ENCODE assay signal across 8 cellular contexts in genomic region chr12:121793501-121793835, GRCh38. TPM values are rescaled to one million over a fixed set of nuclear protein-coding genes. Genes with fewer than 3 reads are reported as not detected.
DNase-seq lines count a peak whose midpoint lies in the region; ATAC-seq, FAIRE-seq and TF ChIP-seq lines count a peak whose summit lies in the region.

Gene RHOF, minus strand, starts transcription at chr12:121793688. Its CDS starts 55 bp downstream, at chr12:121793633.

- H3K27me3 Mint-ChIP-seq in Caco-2 (ENCODE audit: insufficient read depth, unreplicated experiment), result no peaks in the 10 kb centered on the region
- H3K27me3 Mint-ChIP-seq in activated CD4-positive, alpha-beta memory T cell treated with anti-CD3 and anti-CD28 coated beads, Interleukin-2, amount 10 ng/mL, durations not matched to agents 7 days and 5 days, result no peaks in the 10 kb centered on the region

- TF ChIP-seq POLR2A in IMR-90 (IDR thresholded peaks at IDR 0.05; ENCODE audit: low read depth, low read length), result no peak

- POLR2A ChIA-PET in Caco-2 (lab: Charles Lee), result interaction anchor here (1.3 to 1.9 kb wide), 3 partner anchors 10 to 18 kb away, joined by 3 to 17 read pairs (median 6); no protein-coding TSS in a partner anchor
- POLR2A ChIA-PET in IMR-90 (lab: Charles Lee; ENCODE audit: unreplicated experiment), result interaction anchor here (2.0 kb wide), 1 partner anchor 18 kb away, joined by 10 read pairs; no protein-coding TSS in a partner anchor
- POLR2A ChIA-PET in activated CD4-positive, alpha-beta memory T cell treated with anti-CD3 and anti-CD28 coated beads, Interleukin-2, amount 10 ng/mL, durations not matched to agents 7 days and 5 days (lab: Charles Lee), result interaction anchor here (0.6 to 32.8 kb wide), 10 partner anchors 6 to 1440 kb away, joined by 3 to 1170 read pairs (median 7); partner anchors contain the start of genes ORAI1, PSMD9, RHOF and SETD1B

- H3K4me2 ChIP-seq in IMR-90 (ENCODE audit: low read depth, low read length), result peak within 1 kb of the TSS; percentile 93

- H3K27me3 ChIP-seq in Caco-2 (replicated peaks; ENCODE audit: control insufficient read depth, insufficient read depth, low read length) (no peaks in the 10 kb centered on the region), IMR-90 (ENCODE audit: control insufficient read depth, insufficient read depth, low read length) (no peaks in the 10 kb centered on the region), neutrophil (no peaks in the 10 kb centered on the region)

- H3K9me3 Mint-ChIP-seq in Caco-2 (ENCODE audit: unreplicated experiment), result no peaks in the 10 kb centered on the region
- H3K9me3 Mint-ChIP-seq in activated CD4-positive, alpha-beta memory T cell treated with anti-CD3 and anti-CD28 coated beads, Interleukin-2, amount 10 ng/mL, durations not matched to agents 7 days and 5 days, result no peaks in the 10 kb centered on the region

- H3K4me1 Mint-ChIP-seq in Caco-2 (ENCODE audit: low read depth, unreplicated experiment), result peaks cover 28% of the 10 kb centered on the region
- H3K4me1 Mint-ChIP-seq in activated CD4-positive, alpha-beta memory T cell treated with anti-CD3 and anti-CD28 coated beads, Interleukin-2, amount 10 ng/mL, durations not matched to agents 7 days and 5 days, result peaks cover 60% of the 10 kb centered on the region

- TF ChIP-seq RAD21 in IMR-90 (IDR thresholded peaks at IDR 0.05; ENCODE audit: low read length), result no peak

- peaks cover 2 to 37% of the 10 kb centered on the region in 2 experiments; a peak in 3 of 4 replicates for H3K79me1 ChIP-seq in IMR-90 (ENCODE audit: low read depth in 1 of 2, low read length in 2 of 2)

- H2AK5ac ChIP-seq in IMR-90 (ENCODE audit: low read depth, low read length), result peak within 1 kb of the TSS; percentile 69

- peak within 1 kb of the TSS; percentile 95 for H2AFZ ChIP-seq in IMR-90 (replicated peaks; ENCODE audit: low read length, poor library complexity)

- H3K36me3 ChIP-seq in Caco-2 (ENCODE audit: control insufficient read depth, insufficient read depth, low read length), result no peaks in the 10 kb centered on the region; the same call in none of the 2 replicates
- H3K36me3 ChIP-seq in IMR-90 (ENCODE audit: control insufficient read depth, insufficient read depth, low read length), result peaks cover 7% of the 10 kb centered on the region; the same call in 1 of the 2 replicates
- H3K36me3 ChIP-seq in neutrophil, result peaks cover 31% of the 10 kb centered on the region

- 1% methylated on average over 25 of the region's 31 CpGs; no CpG with 5 or more reads in 1 of the 2 experiments for WGBS in IMR-90 (ENCODE audit: extremely low coverage in 2 of 2, insufficient read length in 1 of 2), 2 experiments

- H3K18ac ChIP-seq in IMR-90 (ENCODE audit: low read depth, low read length), result no peak within 1 kb of the TSS

- peak within 1 kb of the TSS; percentile 55; the same call in 1 of the 2 replicates for H2BK120ac ChIP-seq in IMR-90 (ENCODE audit: low read depth, low read length)

- peak within 1 kb of the TSS; percentile 54 for H3K23ac ChIP-seq in IMR-90 (ENCODE audit: low read depth, low read length)

- in situ Hi-C loops in IMR-90 (cut with MboI; ENCODE audit: low sequenced_read_pairs), result no loop called here

- H2AK9ac ChIP-seq in IMR-90 (replicated peaks; ENCODE audit: low read depth, low read length, poor library complexity), result peak within 1 kb of the TSS; percentile 97

- no peak within 1 kb of the TSS for H3K56ac ChIP-seq in IMR-90 (ENCODE audit: extremely low read depth, insufficient read depth, low read length)

- dilution Hi-C loops in IMR-90 (cut with HindIII; ENCODE audit: low sequenced_read_pairs, unreplicated experiment), result no loop called here

- DNase-seq in Caco-2, result no peak
- no peak for DNase-seq in IMR-90
- DNase-seq in activated CD4-positive, alpha-beta memory T cell treated with anti-CD3 and anti-CD28 coated beads, Interleukin-2, amount 10 ng/mL, durations not matched to agents 7 days and 5 days, result peak; percentile 77
- DNase-seq in fibroblast of the aortic adventitia (ENCODE audit: low read depth), result no peak
- no peak for DNase-seq in D721Med (ENCODE audit: insufficient read length, low spot score)
- no peak for DNase-seq in HCEC 1CT

- H3K4me1 ChIP-seq in Caco-2 (peaks cover 54% of the 10 kb centered on the region), IMR-90 (ENCODE audit: control insufficient read depth, insufficient read depth, low read length) (peaks cover 21% of the 10 kb centered on the region), neutrophil (ENCODE audit: control insufficient read depth in 1 of 2, insufficient read depth in 1 of 2, low read depth in 1 of 2, low read length in 1 of 2) (peaks cover 82 to 86% of the 10 kb centered on the region in 2 experiments)

- FAIRE-seq in D721Med (lab: Jason Lieb, UNC), result no peak

- H3K9me3 ChIP-seq in Caco-2 (no peaks in the 10 kb centered on the region), IMR-90 (ENCODE audit: control insufficient read depth, insufficient read depth, low read length) (no peaks in the 10 kb centered on the region), neutrophil (no peaks in the 10 kb centered on the region)

- H3K9ac ChIP-seq in IMR-90 (ENCODE audit: low read depth, low read length), result peak within 1 kb of the TSS; percentile 31

- H2BK5ac ChIP-seq in IMR-90 (ENCODE audit: low read depth, low read length, poor library complexity, severe bottlenecking), result peak within 1 kb of the TSS; percentile 39

- H3K14ac ChIP-seq in IMR-90 (replicated peaks; ENCODE audit: low read depth, low read length), result peak within 1 kb of the TSS; percentile 61

- peak within 1 kb of the TSS; percentile 96 for H3K27ac Mint-ChIP-seq in Caco-2 (ENCODE audit: unreplicated experiment)
- peak within 1 kb of the TSS; percentile 99 for H3K27ac Mint-ChIP-seq in activated CD4-positive, alpha-beta memory T cell treated with anti-CD3 and anti-CD28 coated beads, Interleukin-2, amount 10 ng/mL, durations not matched to agents 7 days and 5 days

- H2BK15ac ChIP-seq in IMR-90 (ENCODE audit: low read depth, low read length), result no peak within 1 kb of the TSS; the same call in 2 of the 3 replicates

- peak within 1 kb of the TSS; percentile 17; the same call in 1 of the 2 replicates for H4K5ac ChIP-seq in IMR-90 (ENCODE audit: low read depth, low read length)

- 0 out of 2 replicates have a peak within 1 kb of the TSS, but pooled peaks have one; percentile 38 for H2BK20ac ChIP-seq in IMR-90 (ENCODE audit: low read depth, low read length)

- ATAC-seq in GM19463 (IDR thresholded peaks at IDR 0.05; ENCODE audit: unreplicated experiment) (peak; percentile 23), IMR-90 (ENCODE audit: low read depth) (peak; percentile 13)

- intact Hi-C loops in Caco-2 (cut with micrococcal nuclease; ENCODE audit: unreplicated experiment), result loop anchor here (5.0 kb wide), 1 partner anchor 211 kb away; the partner anchor contains the start of gene KDM2B
- intact Hi-C loops in IMR-90 (cut with micrococcal nuclease), result loop anchor here (5.0 to 10.0 kb wide), 2 partner anchors 81 to 239 kb away; partner anchors contain the start of gene TMEM120B

- TF ChIP-seq CTCF in Caco-2 (IDR thresholded peaks at IDR 0.05; ENCODE audit: insufficient read depth in 1 of 2, low read depth in 1 of 2, low read length in 1 of 2, severe bottlenecking in 1 of 2, unreplicated experiment in 1 of 2), result no peak
- no peak for TF ChIP-seq CTCF in IMR-90 (conservative IDR thresholded peaks at IDR 0.05; ENCODE audit: low read depth, low read length)
- TF ChIP-seq CTCF in fibroblast of the aortic adventitia (IDR thresholded peaks at IDR 0.05; ENCODE audit: insufficient read depth, low read length), result no peak
- no peak for TF ChIP-seq CTCF in neutrophil (IDR thresholded peaks at IDR 0.05)
- TF ChIP-seq CTCF in D721Med (IDR thresholded peaks at IDR 0.05; ENCODE audit: insufficient read depth, missing control alignments), result no peak

- CTCF ChIA-PET in Caco-2 (lab: Charles Lee) (interaction anchor here (0.7 to 6.6 kb wide), 18 partner anchors 9 to 257 kb away, joined by 3 to 145 read pairs (median 10); partner anchors contain the start of genes PSMD9, SETD1B and TMEM120B), IMR-90 (lab: Yijun Ruan, JAX) (interaction anchor here (0.6 to 3.9 kb wide), 14 partner anchors 9 to 125 kb away, joined by 3 to 49 read pairs (median 6); partner anchors contain the start of genes PSMD9, SETD1B and TMEM120B)
- CTCF ChIA-PET in activated CD4-positive, alpha-beta memory T cell treated with anti-CD3 and anti-CD28 coated beads, Interleukin-2, amount 10 ng/mL, durations not matched to agents 7 days and 5 days (lab: Charles Lee), result interaction anchor here (0.6 to 19.6 kb wide), 21 partner anchors 13 to 542 kb away, joined by 3 to 683 read pairs (median 9); partner anchors contain the start of genes KDM2B, PSMD9, SETD1B and TMEM120B

- peaks cover 8% of the 10 kb centered on the region; the same call in 1 of the 2 replicates for H4K20me1 ChIP-seq in IMR-90 (ENCODE audit: insufficient read depth, low read length)

- peak within 1 kb of the TSS; percentile 28 for H3K27ac ChIP-seq in IMR-90 (ENCODE audit: insufficient read depth, low read length)
- peak within 1 kb of the TSS; percentile 98 for H3K27ac ChIP-seq in neutrophil

- H3K4ac ChIP-seq in IMR-90 (ENCODE audit: low read depth, low read length), result peak within 1 kb of the TSS; percentile 76

- H3K9me1 ChIP-seq in IMR-90 (ENCODE audit: insufficient read depth, low read length), result peaks cover 4% of the 10 kb centered on the region; the same call in 1 of the 2 replicates

- peak within 1 kb of the TSS; percentile 81 for H4K91ac ChIP-seq in IMR-90 (ENCODE audit: insufficient read depth, low read depth, low read length)

- H3K36me3 Mint-ChIP-seq in Caco-2 (ENCODE audit: insufficient read depth, unreplicated experiment), result peaks cover 63% of the 10 kb centered on the region
- peaks cover 47% of the 10 kb centered on the region for H3K36me3 Mint-ChIP-seq in activated CD4-positive, alpha-beta memory T cell treated with anti-CD3 and anti-CD28 coated beads, Interleukin-2, amount 10 ng/mL, durations not matched to agents 7 days and 5 days (ENCODE audit: low read depth)

- H3K4me3 ChIP-seq in Caco-2 (ENCODE audit: low read depth, low read length) (peak within 1 kb of the TSS; percentile 82), IMR-90 (ENCODE audit: insufficient read depth, low read depth, low read length) (peak within 1 kb of the TSS; percentile 48), fibroblast of the aortic adventitia (ENCODE audit: low read depth, low read length) (peak within 1 kb of the TSS; percentile 64), neutrophil (ENCODE audit: low read depth in 1 of 2, low read length in 1 of 2) (peak within 1 kb of the TSS; percentile 80 to 89)

- peak within 1 kb of the TSS; percentile 74 for H3K4me3 Mint-ChIP-seq in Caco-2 (ENCODE audit: unreplicated experiment)
- H3K4me3 Mint-ChIP-seq in activated CD4-positive, alpha-beta memory T cell treated with anti-CD3 and anti-CD28 coated beads, Interleukin-2, amount 10 ng/mL, durations not matched to agents 7 days and 5 days, result peak within 1 kb of the TSS; percentile 92

- peak within 1 kb of the TSS; percentile 8 to 72; a peak in 3 of 4 replicates for H4K8ac ChIP-seq in IMR-90 (ENCODE audit: low read depth in 2 of 2, low read length in 2 of 2)

- no TSS peak for BruUV-seq in Caco-2 (replicated peaks; lab: Mats Ljungman, UMichigan)
- BruUV-seq in IMR-90 (replicated peaks; lab: Mats Ljungman, UMichigan), result no TSS peak

RNA-seq across cellular contexts. Expression of gene RHOF, which starts in this region (rescaled TPM):
- total RNA-seq in Caco-2 (2022) (33.8 and 36.7 TPM in 2 replicates), IMR-90 (2012; rRNA removed) (3.0 and 3.9 TPM in 2 replicates), fibroblast of the aortic adventitia (ENCODE audit: low replicate concordance) (10.9 and 13.1 TPM in 2 replicates)
- polyA plus RNA-seq in IMR-90 (2012; rRNA removed), result 5.1 and 5.3 TPM in 2 replicates
- polyA plus RNA-seq in IMR-90 (2012; cell fraction: cytosol; rRNA removed), result 4.7 and 7.8 TPM in 2 replicates
- polyA plus RNA-seq in IMR-90 (2012; cell fraction: nucleus; rRNA removed; ENCODE audit: low replicate concordance), result 14.0 and 15.7 TPM in 2 replicates
- 100 to 1,000 TPM; 157 to 163 TPM for total RNA-seq in activated CD4-positive, alpha-beta memory T cell treated with anti-CD3 and anti-CD28 coated beads, Interleukin-2, amount 10 ng/mL, durations not matched to agents 7 days and 5 days
